9 cellular contexts compared by ENCODE assay signal in genomic region chrX:52574416-52575275, GRCh38. TPM values are rescaled to one million over a fixed set of nuclear protein-coding genes. Genes with fewer than 3 reads are reported as not detected.
DNase-seq lines count a peak whose midpoint lies in the region; ATAC-seq, FAIRE-seq and TF ChIP-seq lines count a peak whose summit lies in the region.
"Had no signal": no experiment of that assay in that cellular context is flagged by ENCODE, and none has a peak within 500 bp of the region (broad histone marks: within the 10 kb centered on the region; RNA-seq: fewer than 3 reads in every experiment).

No MANE protein-coding gene starts in this region.

- FAIRE-seq in pancreas (lab: Jason Lieb, UNC) = peak; percentile 37

- H3K9me3 Mint-ChIP-seq in activated B cell treated with CpG ODN at 0.5 μM for 24 hours = no peaks in the 10 kb centered on the region
- H3K9me3 Mint-ChIP-seq: activated T-cell treated with anti-CD3 and anti-CD28 coated beads, Interleukin-2, amount 50 U/mL, for 4 hours had no signal

- no peaks in the 10 kb centered on the region for H3K36me3 ChIP-seq in pancreas

- H3K36me3 Mint-ChIP-seq in activated B cell treated with CpG ODN at 0.5 μM for 24 hours (ENCODE audit: low read depth) = no peaks in the 10 kb centered on the region

- POLR2A ChIA-PET in activated B cell treated with CpG ODN at 0.5 μM for 24 hours (lab: Charles Lee) = no interaction called here

- WGBS in pancreas, 2 donors = 20 to 30% methylated on average over 15 of the region's 15 CpGs

- H3K4me3 ChIP-seq in pancreas = no peak overlapping the region

- H3K9me3 ChIP-seq in pancreas = no peaks in the 10 kb centered on the region

- no peak overlapping the region for H3K27ac Mint-ChIP-seq in activated B cell treated with CpG ODN at 0.5 μM for 24 hours

- H3K4me1 ChIP-seq in pancreas = no peaks in the 10 kb centered on the region

- TF ChIP-seq CTCF in activated B cell treated with CpG ODN at 0.5 μM for 24 hours (IDR thresholded peaks at IDR 0.05) (no peak), pancreas (IDR thresholded peaks at IDR 0.05) (peak; percentile 19 to 69 (median 56))

- DNase-seq in DMS53 treated with DMSO at 0.1 percent for 48 hours (lab: John Stamatoyannopoulos, UW; ENCODE audit: unreplicated experiment) (peak; percentile 27), NCI-H2029 (lab: John Stamatoyannopoulos, UW) (peak; percentile 13), activated B cell treated with CpG ODN at 0.5 μM for 24 hours (no peak), fibroblast of the conjunctiva (ENCODE audit: low read depth) (peak; percentile 49), pancreas (peak in 2 of 6 donors; percentile 2 to 36), NK-92 (lab: John Stamatoyannopoulos, UW; ENCODE audit: unreplicated experiment) (no peak)
- DNase-seq: activated T-cell treated with anti-CD3 and anti-CD28 coated beads, Interleukin-2, amount 50 U/mL, for 4 hours had no signal

- intact Hi-C loops in activated B cell treated with CpG ODN at 0.5 μM for 24 hours (cut with micrococcal nuclease) (loop anchor here (2.0 to 5.0 kb wide), 2 partner anchors 420 to 518 kb away; partner anchors contain the start of gene KANTR), pancreas (cut with DNase I) (no loop called here)

- H3K4me3 Mint-ChIP-seq in activated B cell treated with CpG ODN at 0.5 μM for 24 hours = no peak overlapping the region
- H3K4me3 Mint-ChIP-seq: activated T-cell treated with anti-CD3 and anti-CD28 coated beads, Interleukin-2, amount 50 U/mL, for 4 hours had no signal

- CTCF ChIA-PET in activated B cell treated with CpG ODN at 0.5 μM for 24 hours (lab: Charles Lee) = interaction anchor here (1.1 to 1.3 kb wide), 2 partner anchors 349 to 415 kb away, joined by 3 to 4 read pairs; no protein-coding TSS in a partner anchor

- no peak overlapping the region for H3K27ac ChIP-seq in pancreas

- H3K27me3 ChIP-seq in pancreas = peaks cover 0 to 13% (median 0%) of the 10 kb centered on the region in 4 donors

- no peaks in the 10 kb centered on the region for H3K4me1 Mint-ChIP-seq in activated B cell treated with CpG ODN at 0.5 μM for 24 hours

- ATAC-seq in GM21390 (IDR thresholded peaks at IDR 0.05; ENCODE audit: unreplicated experiment) (peak; percentile 61), activated B cell treated with CpG ODN at 0.5 μM for 24 hours (ENCODE audit: low read depth) (peak; percentile 42), pancreas (peak; percentile 71 to 90 (median 85))
- no peak for ATAC-seq in activated CD4-positive, CD25-positive, alpha-beta regulatory T cell treated with anti-CD3 and anti-CD28 coated beads, Interleukin-2, amount 50 U/mL, for 24 hours

- H3K27me3 Mint-ChIP-seq in activated B cell treated with CpG ODN at 0.5 μM for 24 hours = peaks cover 4% of the 10 kb centered on the region

RNA-seq across cellular contexts. Expression of gene XAGE1B, which starts 57.8 kb away (rescaled TPM):
- total RNA-seq in activated B cell treated with CpG ODN at 0.5 μM for 24 hours (not detected in 2 replicates), pancreas (under 1 TPM in 1 of 6 donors, not detected in 5; 0.38 TPM)
- polyA plus RNA-seq in pancreas = not detected
- total RNA-seq: activated T-cell treated with anti-CD3 and anti-CD28 coated beads, Interleukin-2, amount 50 U/mL, for 4 hours had no signal

Comparison
In these comparisons a context has a peak if more than half of its experiments do, and no peak if none do; other contexts are left out.
1. DNase-seq: peak in DMS53 treated with DMSO at 0.1 percent for 48 hours (single experiment), NCI-H2029 (single experiment) and fibroblast of the conjunctiva (single experiment); none in activated B cell treated with CpG ODN at 0.5 μM for 24 hours (single experiment) and NK-92 (single experiment).
2. ATAC-seq: peak in GM21390 (single experiment), activated B cell treated with CpG ODN at 0.5 μM for 24 hours (single experiment) and pancreas (4 of 4); none in activated CD4-positive, CD25-positive, alpha-beta regulatory T cell treated with anti-CD3 and anti-CD28 coated beads, Interleukin-2, amount 50 U/mL, for 24 hours (0 of 2).